Comparison of ENCODE assay signal across 8 cellular contexts in genomic region chr11:82682003-82682751, GRCh38. TPM values are rescaled to one million over a fixed set of nuclear protein-coding genes. Genes with fewer than 3 reads are reported as not detected.
DNase-seq lines count a peak whose midpoint lies in the region; ATAC-seq and TF ChIP-seq lines count a peak whose summit lies in the region.

No MANE protein-coding gene starts in this region.

- H4K91ac ChIP-seq in trophoblast cell (ENCODE audit: low read depth, low read length), result no peak overlapping the region

- H3K79me1 ChIP-seq in trophoblast cell (ENCODE audit: low read length), result peaks cover 6% of the 10 kb centered on the region

- no peak overlapping the region for H2BK12ac ChIP-seq in trophoblast cell (ENCODE audit: low read length)

- H2AK5ac ChIP-seq in trophoblast cell (ENCODE audit: low read length), result no peak overlapping the region

- no peak overlapping the region for H3K14ac ChIP-seq in trophoblast cell (ENCODE audit: low read length)

- H3K4me1 ChIP-seq in HCT116 (ENCODE audit: control insufficient read depth in 1 of 2, insufficient read depth in 2 of 2, low read length in 2 of 2) (no peaks in the 10 kb centered on the region), trophoblast cell (ENCODE audit: control insufficient read depth in 1 of 2, insufficient read depth in 2 of 2, low read length in 2 of 2) (peaks cover 0 to 7% of the 10 kb centered on the region in 2 experiments)

- POLR2A ChIA-PET in HCT116 (lab: Charles Lee), result no interaction called here

- no peak overlapping the region for H3K23ac ChIP-seq in trophoblast cell (ENCODE audit: low read length)

- no peak overlapping the region for H4K8ac ChIP-seq in trophoblast cell (ENCODE audit: low read depth, low read length)

- no peak overlapping the region for H3K4me3 ChIP-seq in HCT116 (replicated peaks in 1 of 2; ENCODE audit: low read depth in 1 of 2, low read length in 2 of 2)
- H3K4me3 ChIP-seq in foreskin fibroblast (ENCODE audit: low read depth in 1 of 2, low read length in 2 of 2), result no peak overlapping the region
- H3K4me3 ChIP-seq in trophoblast cell (ENCODE audit: low read depth, low read length), result no peak overlapping the region

- no peak overlapping the region for H4K12ac ChIP-seq in trophoblast cell (ENCODE audit: low read depth, low read length)

- no peak overlapping the region for H3K27ac ChIP-seq in HCT116 (ENCODE audit: low read depth, low read length)
- no peak overlapping the region for H3K27ac ChIP-seq in trophoblast cell (ENCODE audit: low read depth, low read length)

- H3K18ac ChIP-seq in trophoblast cell (ENCODE audit: low read length), result no peak overlapping the region

- no CpG with 5 or more reads among the region's 6 CpGs for WGBS in trophoblast cell (ENCODE audit: extremely low coverage, insufficient coverage, insufficient read length)

- no peak overlapping the region for H2AFZ ChIP-seq in HCT116 (ENCODE audit: low read depth, low read length, poor library complexity, severe bottlenecking)
- no peak overlapping the region for H2AFZ ChIP-seq in trophoblast cell (ENCODE audit: insufficient read depth, low read length, poor library complexity)

- H3K36me3 ChIP-seq in HCT116 (ENCODE audit: control insufficient read depth in 1 of 2, insufficient read depth in 2 of 2, low read length in 2 of 2) (no peaks in the 10 kb centered on the region), trophoblast cell (ENCODE audit: control insufficient read depth in 1 of 2, insufficient read depth in 2 of 2, low read length in 2 of 2) (no peaks in the 10 kb centered on the region)

- H4K20me1 ChIP-seq in HCT116 (ENCODE audit: insufficient read depth), result no peaks in the 10 kb centered on the region

- no peaks in the 10 kb centered on the region for H3K79me2 ChIP-seq in HCT116 (ENCODE audit: insufficient read depth, low read length)
- no peaks in the 10 kb centered on the region for H3K79me2 ChIP-seq in trophoblast cell (ENCODE audit: control insufficient read depth, insufficient read depth, low read length, poor library complexity)

- BruUV-seq in HCT116 (replicated peaks; lab: Mats Ljungman, UMichigan), result no TSS peak

- RAD21 ChIA-PET in HCT116 (lab: Charles Lee; ENCODE audit: low non-redundant PET in 1 of 2, low total read pairs in 2 of 2, uncharacterized antibody in 2 of 2, unreplicated experiment in 2 of 2), result interaction anchor here in 1 of 2 experiments (0.6 kb wide), 1 partner anchor 14 kb away, joined by 3 read pairs; no protein-coding TSS in a partner anchor

- no peak overlapping the region for H2BK120ac ChIP-seq in trophoblast cell (ENCODE audit: insufficient read depth, low read length, poor library complexity)

- peak; percentile 46 to 77 (median 72); a peak in 5 of 6 replicates for TF ChIP-seq CTCF in HCT116 (IDR thresholded peaks at IDR 0.05 in 2 of 3, conservative IDR thresholded peaks at IDR 0.05 in 1 of 3; ENCODE audit: borderline replicate concordance in 1 of 3, insufficient read depth in 1 of 3, low read depth in 2 of 3, low read length in 2 of 3)
- peak; percentile 57 for TF ChIP-seq CTCF in foreskin fibroblast (IDR thresholded peaks at IDR 0.05; ENCODE audit: low read depth, low read length)

- H2BK5ac ChIP-seq in trophoblast cell (ENCODE audit: low read depth, low read length, poor library complexity), result no peak overlapping the region

- H3K27me3 ChIP-seq in HCT116 (ENCODE audit: insufficient read depth, low read length), result peaks cover 11% of the 10 kb centered on the region; the same call in 1 of the 2 replicates
- H3K27me3 ChIP-seq in trophoblast cell (ENCODE audit: insufficient read depth, low read length), result no peaks in the 10 kb centered on the region

- H3K9me3 ChIP-seq in HCT116 (ENCODE audit: control insufficient read depth in 1 of 2, insufficient read depth in 1 of 2, low read depth in 1 of 2, low read length in 2 of 2) (no peaks in the 10 kb centered on the region), trophoblast cell (ENCODE audit: insufficient read depth, low read depth, low read length) (peaks cover 4% of the 10 kb centered on the region)

- peak; percentile 69 for DNase-seq in A172 (ENCODE audit: low spot score)
- peak; percentile 30 for DNase-seq in GM04503 (ENCODE audit: low read depth)
- peak; percentile 65 for DNase-seq in HCT116 (ENCODE audit: low read depth, low spot score)
- DNase-seq in M059J (ENCODE audit: low read depth), result peak; percentile 70
- DNase-seq in SW480 (ENCODE audit: low spot score), result peak; percentile 55
- peak; percentile 32 to 75 for DNase-seq in foreskin fibroblast
- DNase-seq in trophoblast cell, result peak; percentile 4 to 89
- DNase-seq in HK-2 (ENCODE audit: unreplicated experiment), result no peak

- intact Hi-C loops in HCT116 (cut with micrococcal nuclease), result loop anchor here (1.0 to 5.0 kb wide), 3 partner anchors 13 to 1040 kb away; no protein-coding TSS in a partner anchor

- CTCF ChIA-PET in HCT116 (lab: Charles Lee), result interaction anchor here (5.0 kb wide), 1 partner anchor 13 kb away, joined by 26 read pairs; no protein-coding TSS in a partner anchor

- no peaks in the 10 kb centered on the region for H3K9me2 ChIP-seq in HCT116 (ENCODE audit: insufficient read depth)

- ATAC-seq in HCT116, result peak; percentile 97

- no peak overlapping the region for H3K9ac ChIP-seq in HCT116 (ENCODE audit: low read length)
- no peak overlapping the region for H3K9ac ChIP-seq in trophoblast cell (ENCODE audit: low read length)

- H3K4ac ChIP-seq in trophoblast cell (ENCODE audit: low read depth, low read length), result no peak overlapping the region

- peak; percentile 73 for TF ChIP-seq RAD21 in HCT116 (IDR thresholded peaks at IDR 0.05; ENCODE audit: low read depth)

- peak overlapping the region; percentile 35 for H3K4me2 ChIP-seq in HCT116 (ENCODE audit: low read length)
- H3K4me2 ChIP-seq in trophoblast cell (ENCODE audit: low read length), result peak overlapping the region; percentile 22

- TF ChIP-seq POLR2A in HCT116 (IDR thresholded peaks at IDR 0.05; ENCODE audit: borderline replicate concordance, extremely low read depth, insufficient read depth, insufficient read length), result no peak

TF ChIP-seq in HCT116, 20 proteins besides CTCF, POLR2A, EP300 and RAD21:
- no peak for TF ChIP-seq REST (IDR thresholded peaks at IDR 0.05; ENCODE audit: low read depth)
- TF ChIP-seq, protein P1, sequence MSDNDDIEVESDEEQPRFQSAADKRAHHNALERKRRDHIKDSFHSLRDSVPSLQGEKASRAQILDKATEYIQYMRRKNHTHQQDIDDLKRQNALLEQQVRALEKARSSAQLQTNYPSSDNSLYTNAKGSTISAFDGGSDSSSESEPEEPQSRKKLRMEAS (IDR thresholded peaks at IDR 0.05), result 0 out of 2 replicates have a peak, but pooled peaks have one; percentile 23

RNA-seq across cellular contexts. Expression of gene FAM181B, which starts 51.5 kb away (rescaled TPM):
- total RNA-seq in A172 (2014; rRNA removed; shearing (Covaris generic)), result not detected in 2 replicates
- not detected for total RNA-seq in HCT116 (2021; ENCODE audit: unreplicated experiment)
- not detected in 2 replicates for polyA plus RNA-seq in HCT116 (2012)
- 0.02 TPM in 1 of 2 replicates, not detected in the other for total RNA-seq in M059J (2014; rRNA removed; shearing (Covaris generic))
- 0.01 and 0.04 TPM in 2 replicates for polyA plus RNA-seq in trophoblast cell (2013)
